ENCODE assay signal across 12 cellular contexts in genomic region chr4:184459413-184459812, GRCh38. TPM values are rescaled to one million over a fixed set of nuclear protein-coding genes. Genes with fewer than 3 reads are reported as not detected.
DNase-seq lines count a peak whose midpoint lies in the region; ATAC-seq and TF ChIP-seq lines count a peak whose summit lies in the region.
"Had no signal": no experiment of that assay in that cellular context is flagged by ENCODE, and none has a peak within 500 bp of the region (broad histone marks: within the 10 kb centered on the region; RNA-seq: fewer than 3 reads in every experiment).

No MANE protein-coding gene starts in this region.

- H3K36me3 Mint-ChIP-seq in activated naive CD4-positive, alpha-beta T cell treated with anti-CD3 and anti-CD28 coated beads, Interleukin-2, amount 50 U/mL, for 24 hours = peaks cover 6% of the 10 kb centered on the region
- H3K36me3 Mint-ChIP-seq in activated B cell treated with CpG ODN at 0.5 μM for 24 hours (ENCODE audit: low read depth) = peaks cover 41% of the 10 kb centered on the region

- peak overlapping the region; percentile 84 for H3K27ac Mint-ChIP-seq in activated naive CD4-positive, alpha-beta T cell treated with anti-CD3 and anti-CD28 coated beads, Interleukin-2, amount 50 U/mL, for 24 hours
- H3K27ac Mint-ChIP-seq in activated B cell treated with CpG ODN at 0.5 μM for 24 hours = peak overlapping the region; percentile 71

- TF ChIP-seq CTCF in activated B cell treated with CpG ODN at 0.5 μM for 24 hours (IDR thresholded peaks at IDR 0.05) (no peak), fibroblast of mammary gland (conservative IDR thresholded peaks at IDR 0.05; ENCODE audit: control insufficient read depth, insufficient read depth, low read depth, low read length) (no peak)

- intact Hi-C loops in activated B cell treated with CpG ODN at 0.5 μM for 24 hours (cut with micrococcal nuclease) = loop anchor here (2.0 kb wide), 1 partner anchor 15 kb away; no protein-coding TSS in a partner anchor

- H3K27ac ChIP-seq in caudate nucleus (ENCODE audit: low read depth, low read length) = no peak overlapping the region
- H3K27ac ChIP-seq: vagina had no signal

- ATAC-seq in activated B cell treated with CpG ODN at 0.5 μM for 24 hours (ENCODE audit: low read depth) = no peak

- H3K4me1 Mint-ChIP-seq in activated naive CD4-positive, alpha-beta T cell treated with anti-CD3 and anti-CD28 coated beads, Interleukin-2, amount 50 U/mL, for 24 hours = peaks cover 94% of the 10 kb centered on the region
- H3K4me1 Mint-ChIP-seq in activated B cell treated with CpG ODN at 0.5 μM for 24 hours = peaks cover 93% of the 10 kb centered on the region

- H3K4me3 Mint-ChIP-seq in activated naive CD4-positive, alpha-beta T cell treated with anti-CD3 and anti-CD28 coated beads, Interleukin-2, amount 50 U/mL, for 24 hours = peak overlapping the region; percentile 50
- H3K4me3 Mint-ChIP-seq in activated B cell treated with CpG ODN at 0.5 μM for 24 hours = no peak overlapping the region

- DNase-seq in activated naive CD4-positive, alpha-beta T cell treated with anti-CD3 and anti-CD28 coated beads, Interleukin-2, amount 50 U/mL, for 16 hours = no peak
- DNase-seq in activated B cell treated with CpG ODN at 0.5 μM for 24 hours (no peak), fibroblast of mammary gland (ENCODE audit: low read depth) (peak; percentile 74), NCI-H2029 treated with DMSO at 0.1 percent for 48 hours (lab: John Stamatoyannopoulos, UW) (no peak), cerebellar cortex (ENCODE audit: low spot score) (no peak), caudate nucleus (lab: John Stamatoyannopoulos, UW) (no peak), NCI-H82 (lab: John Stamatoyannopoulos, UW) (no peak)
- DNase-seq: AML-193, NCI-H1105 had no signal

- CTCF ChIA-PET in activated B cell treated with CpG ODN at 0.5 μM for 24 hours (lab: Charles Lee) = interaction anchor here (0.9 to 1.2 kb wide), 3 partner anchors 11 to 195 kb away, joined by 4 read pairs; no protein-coding TSS in a partner anchor

- H3K4me3 ChIP-seq in fibroblast of mammary gland (ENCODE audit: control insufficient read depth, low read depth, low read length) = no peak overlapping the region
- H3K4me3 ChIP-seq: lung, vagina had no signal

- no peaks in the 10 kb centered on the region for H3K27me3 Mint-ChIP-seq in activated naive CD4-positive, alpha-beta T cell treated with anti-CD3 and anti-CD28 coated beads, Interleukin-2, amount 50 U/mL, for 24 hours
- no peaks in the 10 kb centered on the region for H3K27me3 Mint-ChIP-seq in activated B cell treated with CpG ODN at 0.5 μM for 24 hours

- POLR2A ChIA-PET in activated B cell treated with CpG ODN at 0.5 μM for 24 hours (lab: Charles Lee) = interaction anchor here (0.5 to 1.9 kb wide), 5 partner anchors 12 to 169 kb away, joined by 3 to 8 read pairs (median 3); partner anchors contain the start of gene IRF2

- H3K9me3 Mint-ChIP-seq in activated naive CD4-positive, alpha-beta T cell treated with anti-CD3 and anti-CD28 coated beads, Interleukin-2, amount 50 U/mL, for 24 hours = no peaks in the 10 kb centered on the region
- no peaks in the 10 kb centered on the region for H3K9me3 Mint-ChIP-seq in activated B cell treated with CpG ODN at 0.5 μM for 24 hours

RNA-seq across cellular contexts. Expression of gene IRF2, which starts 14.9 kb away (rescaled TPM):
- total RNA-seq in activated B cell treated with CpG ODN at 0.5 μM for 24 hours = 65.5 and 66.2 TPM in 2 replicates
